17 cellular contexts compared by ENCODE assay signal in the genomic region with DNA sequence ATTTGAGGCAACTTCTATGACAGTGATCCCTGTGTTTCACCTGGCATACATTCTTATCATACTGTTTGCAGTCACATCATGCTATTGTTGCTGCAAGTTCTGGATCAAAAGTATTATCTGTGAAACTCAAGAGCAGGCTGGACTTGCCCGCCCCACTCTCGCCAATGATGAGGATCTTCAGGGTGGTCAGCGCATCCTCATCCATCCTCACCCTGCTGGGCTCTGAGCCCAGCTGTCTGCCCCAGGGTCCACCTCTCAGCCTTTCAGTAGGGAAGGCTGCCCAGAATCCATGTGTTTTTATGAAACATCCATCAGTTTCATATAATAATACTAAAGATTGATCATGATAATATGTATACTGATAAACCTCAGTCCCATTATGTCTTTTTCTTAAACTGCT.
"Had no signal": no experiment of that assay in that cellular context is flagged by ENCODE, and none has a peak within 500 bp of the region (broad histone marks: within the 10 kb centered on the region; RNA-seq: fewer than 3 reads in every experiment).

No MANE protein-coding gene starts in this region.

- DNase-seq: activated CD4-positive, alpha-beta T cell treated with anti-CD3 and anti-CD28 coated beads for 36 hours; activated CD8-positive, alpha-beta T cell treated with anti-CD3 and anti-CD28 coated beads for 36 hours; activated effector memory CD4-positive, alpha-beta T cell treated with Interleukin-2 at 50 U/mL for 16 hours; activated naive CD4-positive, alpha-beta T cell treated with anti-CD3 and anti-CD28 coated beads, Interleukin-2, amount 50 U/mL, for 16 hours; activated T-cell treated with anti-CD3 and anti-CD28 coated beads, Interleukin-2, amount 50 U/mL, for 4 hours; esophagus squamous epithelium; head of caudate nucleus; stimulated activated CD4-positive, alpha-beta T cell treated with anti-CD3 and anti-CD28 coated beads, Interleukin-12 subunit alpha, Interleukin-12 subunit beta, amount 100 ng/mL, for 4 hours; stimulated activated CD4-positive, alpha-beta T cell treated with anti-CD3 and anti-CD28 coated beads, Interleukin-2, amount 100 ng/mL, for 24 hours; stomach; WERI-Rb-1 had no signal

- FAIRE-seq: frontal cortex had no signal

- H3K27ac ChIP-seq: cardiac muscle cell, esophagus squamous epithelium, parathyroid adenoma, stomach, WERI-Rb-1 had no signal

- H3K4me1 Mint-ChIP-seq: activated CD4-positive, alpha-beta T cell treated with anti-CD3 and anti-CD28 coated beads for 36 hours; neural crest cell had no signal

- H3K9me3 ChIP-seq: esophagus squamous epithelium, stomach, thoracic aorta had no signal

- H3K27me3 ChIP-seq: cardiac muscle cell, esophagus squamous epithelium, stomach had no signal

- H3K9me3 Mint-ChIP-seq: activated CD8-positive, alpha-beta T cell treated with anti-CD3 and anti-CD28 coated beads for 36 hours; activated T-cell treated with anti-CD3 and anti-CD28 coated beads, Interleukin-2, amount 50 U/mL, for 4 hours; T-helper 1 cell treated with Interleukin-12 subunit alpha and Interleukin-12 subunit beta and Interleukin-4 antibody, amounts not matched to agents 30 μg/mL and 1 μg/mL, for 36 hours had no signal

- ATAC-seq: activated CD4-positive, alpha-beta T cell treated with anti-CD3 and anti-CD28 coated beads for 36 hours; activated CD8-positive, alpha-beta T cell treated with anti-CD3 and anti-CD28 coated beads for 36 hours; activated T-cell treated with anti-CD3 and anti-CD28 coated beads, Interleukin-2, amount 50 U/mL, for 4 hours had no signal

- H3K9ac ChIP-seq: parathyroid adenoma had no signal

- H3K4me1 ChIP-seq: parathyroid adenoma, stomach had no signal

- H2AFZ ChIP-seq: parathyroid adenoma had no signal

- H3K36me3 ChIP-seq: cardiac muscle cell, esophagus squamous epithelium, stomach, thoracic aorta, WERI-Rb-1 had no signal

- H3K4me3 Mint-ChIP-seq: activated CD4-positive, alpha-beta T cell treated with anti-CD3 and anti-CD28 coated beads for 36 hours; activated CD8-positive, alpha-beta T cell treated with anti-CD3 and anti-CD28 coated beads for 36 hours; activated T-cell treated with anti-CD3 and anti-CD28 coated beads, Interleukin-2, amount 50 U/mL, for 4 hours; neural crest cell; T-helper 1 cell treated with Interleukin-12 subunit alpha and Interleukin-12 subunit beta and Interleukin-4 antibody, amounts not matched to agents 30 μg/mL and 1 μg/mL, for 36 hours had no signal

- H3K27me3 Mint-ChIP-seq: activated CD8-positive, alpha-beta T cell treated with anti-CD3 and anti-CD28 coated beads for 36 hours had no signal

- H3K27ac Mint-ChIP-seq: activated CD4-positive, alpha-beta T cell treated with anti-CD3 and anti-CD28 coated beads for 36 hours; activated CD8-positive, alpha-beta T cell treated with anti-CD3 and anti-CD28 coated beads for 36 hours; T-helper 1 cell treated with Interleukin-12 subunit alpha and Interleukin-12 subunit beta and Interleukin-4 antibody, amounts not matched to agents 30 μg/mL and 1 μg/mL, for 36 hours had no signal

- H3K4me3 ChIP-seq: cardiac muscle cell, esophagus squamous epithelium, stomach, thoracic aorta had no signal

- H3K79me2 ChIP-seq: parathyroid adenoma had no signal
